Comparison of ENCODE assay signal across 7 cellular contexts in genomic region chr12:69738351-69739286, GRCh38. TPM values are rescaled to one million over a fixed set of nuclear protein-coding genes. Genes with fewer than 3 reads are reported as not detected.
DNase-seq lines count a peak whose midpoint lies in the region; ATAC-seq and TF ChIP-seq lines count a peak whose summit lies in the region.

Gene RAB3IP, plus strand, starts transcription at chr12:69738860. Its CDS starts 16,549 bp downstream, at chr12:69755409.

- intact Hi-C loops in sciatic nerve (cut with DNase I), result no loop called here

- peak; percentile 82 for ATAC-seq in GM18505 (IDR thresholded peaks at IDR 0.05; ENCODE audit: unreplicated experiment)
- ATAC-seq in HG02884 (IDR thresholded peaks at IDR 0.05; ENCODE audit: unreplicated experiment), result peak; percentile 78
- peak; percentile 95 for ATAC-seq in sciatic nerve

- TF ChIP-seq POLR2A in GM18505 (IDR thresholded peaks at IDR 0.05; ENCODE audit: borderline replicate concordance, extremely low read depth, insufficient read depth, insufficient read length), result peak; percentile 66

- peak; percentile 50 for TF ChIP-seq CTCF in astrocyte of the cerebellum (IDR thresholded peaks at IDR 0.05; ENCODE audit: low read depth, low read length, missing control alignments)

- DNase-seq in NCI-H1694 (lab: John Stamatoyannopoulos, UW) (peak; percentile 43), T-helper 22 cell (ENCODE audit: low read depth) (peak; percentile 85), astrocyte of the cerebellum (ENCODE audit: low read depth) (peak; percentile 37), hypothalamus (lab: John Stamatoyannopoulos, UW) (peak; percentile 20 to 92 (median 77)), sciatic nerve (ENCODE audit: low spot score) (peak; percentile 92)

- H3K4me3 ChIP-seq in astrocyte of the cerebellum (ENCODE audit: low read depth, low read length), result peak within 1 kb of the TSS; percentile 75

- in situ Hi-C loops in astrocyte of the cerebellum (cut with HindIII; ENCODE audit: low sequenced_read_pairs), result no loop called here

RNA-seq across cellular contexts. Expression of gene RAB3IP, which starts in this region (rescaled TPM):
- 15.7 TPM for total RNA-seq in sciatic nerve

Comparison
In these comparisons a context has a peak if more than half of its experiments do, and no peak if none do; other contexts are left out.
1. Peak in every context shown above with its lines: DNase-seq, ATAC-seq and H3K4me3 ChIP-seq.
2. DNase-seq: peak in every context shown above with its lines; median percentile 92 in sciatic nerve; 85 in T-helper 22 cell; 77 in hypothalamus; 43 in NCI-H1694; 37 in astrocyte of the cerebellum.